Comparison of ENCODE assay signal across 10 cellular contexts in genomic region chr3:65251375-65251774, GRCh38.
DNase-seq lines count a peak whose midpoint lies in the region; ATAC-seq lines count a peak whose summit lies in the region.
"Had no signal": no experiment of that assay in that cellular context is flagged by ENCODE, and none has a peak within 500 bp of the region (broad histone marks: within the 10 kb centered on the region; RNA-seq: fewer than 3 reads in every experiment).

No MANE protein-coding gene starts in this region.

- DNase-seq in NOMO-1 treated with DMSO at 0.1 percent for 48 hours (lab: John Stamatoyannopoulos, UW; ENCODE audit: unreplicated experiment): peak; percentile 21
- DNase-seq in NOMO-1 treated with dmso at 0.1 percent for 144 hours (lab: John Stamatoyannopoulos, UW; ENCODE audit: unreplicated experiment): no peak
- peak; percentile 13 for DNase-seq in SKM-1 (lab: John Stamatoyannopoulos, UW; ENCODE audit: unreplicated experiment)
- peak; percentile 6 for DNase-seq in globus pallidus (ENCODE audit: low spot score)
- no peak for DNase-seq in NCI-H748 (lab: John Stamatoyannopoulos, UW; ENCODE audit: unreplicated experiment)
- DNase-seq in activated CD8-positive, alpha-beta memory T cell treated with anti-CD3 and anti-CD28 coated beads for 24 hours: no peak
- DNase-seq: CD8-positive, alpha-beta memory T cell; GM23248 had no signal

- ATAC-seq in HG03442 (IDR thresholded peaks at IDR 0.05; ENCODE audit: unreplicated experiment): no peak
- ATAC-seq: HCT116 had no signal

Comparison
In these comparisons a context has a peak if more than half of its experiments do, and no peak if none do; other contexts are left out.
1. DNase-seq: peak in NOMO-1 treated with DMSO at 0.1 percent for 48 hours (single experiment), SKM-1 (single experiment) and globus pallidus (single experiment); none in NOMO-1 treated with dmso at 0.1 percent for 144 hours (single experiment), NCI-H748 (single experiment) and activated CD8-positive, alpha-beta memory T cell treated with anti-CD3 and anti-CD28 coated beads for 24 hours (single experiment).